ENCODE assay signal across 14 cellular contexts in the genomic region with DNA sequence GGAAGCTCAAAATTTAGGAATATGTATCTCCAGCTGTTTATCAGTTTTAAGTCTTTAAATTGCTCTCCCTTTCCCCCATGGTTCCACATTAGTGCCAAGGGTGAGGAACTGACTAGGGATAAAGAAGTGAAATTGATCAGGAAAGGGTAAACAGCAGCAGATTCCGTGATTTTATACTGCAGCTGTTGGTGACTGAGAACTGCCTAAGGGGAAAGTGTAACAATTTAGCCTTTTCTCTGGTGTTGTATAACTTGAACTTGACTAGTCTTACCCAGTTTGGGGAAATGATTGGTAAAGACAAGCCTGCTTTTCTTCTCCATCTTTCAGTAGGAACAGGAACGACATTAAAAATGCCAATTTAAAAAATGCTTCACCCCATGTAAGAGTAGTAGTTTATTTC. TPM values are rescaled to one million over a fixed set of nuclear protein-coding genes. Genes with fewer than 3 reads are reported as not detected.
A peak's percentile ranks its signal among the peaks of the same experiment; 100 is the strongest.
DNase-seq lines count a peak whose midpoint lies in the region; TF ChIP-seq lines count a peak whose summit lies in the region.
"Had no signal": no experiment of that assay in that cellular context is flagged by ENCODE, and none has a peak within 500 bp of the region (broad histone marks: within the 10 kb centered on the region; RNA-seq: fewer than 3 reads in every experiment).

No MANE protein-coding gene starts in this region.

- H2BK120ac ChIP-seq in trophoblast cell (ENCODE audit: insufficient read depth, low read length, poor library complexity): no peak overlapping the region

- H3K36me3 ChIP-seq in trophoblast cell (ENCODE audit: control insufficient read depth in 1 of 2, insufficient read depth in 2 of 2, low read length in 2 of 2): no peaks in the 10 kb centered on the region
- H3K36me3 ChIP-seq: esophagus muscularis mucosa had no signal

- H3K4me2 ChIP-seq in trophoblast cell (ENCODE audit: low read length): no peak overlapping the region

- in situ Hi-C loops in SK-MEL-5 (cut with HindIII; ENCODE audit: low pct_unique_long_range_greater_than_20kb, low sequenced_read_pairs): no loop called here

- H3K9me3 ChIP-seq in trophoblast cell (ENCODE audit: insufficient read depth, low read depth, low read length): no peaks in the 10 kb centered on the region
- H3K9me3 ChIP-seq: esophagus muscularis mucosa had no signal

- no peak overlapping the region for H4K12ac ChIP-seq in trophoblast cell (ENCODE audit: low read depth, low read length)

- H2AK5ac ChIP-seq in trophoblast cell (ENCODE audit: low read length): no peak overlapping the region

- H2BK5ac ChIP-seq in trophoblast cell (ENCODE audit: low read depth, low read length, poor library complexity): no peak overlapping the region

- H2AFZ ChIP-seq in trophoblast cell (ENCODE audit: insufficient read depth, low read length, poor library complexity): no peak overlapping the region

- H3K4me1 ChIP-seq in trophoblast cell (ENCODE audit: control insufficient read depth in 1 of 2, insufficient read depth in 2 of 2, low read length in 2 of 2): no peaks in the 10 kb centered on the region

- no peak overlapping the region for H3K18ac ChIP-seq in trophoblast cell (ENCODE audit: low read length)

- no peak overlapping the region for H4K91ac ChIP-seq in trophoblast cell (ENCODE audit: low read depth, low read length)

- peaks cover 5% of the 10 kb centered on the region for H3K79me1 ChIP-seq in trophoblast cell (ENCODE audit: low read length)

- H2BK12ac ChIP-seq in trophoblast cell (ENCODE audit: low read length): no peak overlapping the region

- no peak overlapping the region for H3K14ac ChIP-seq in trophoblast cell (ENCODE audit: low read length)

- peaks cover 7% of the 10 kb centered on the region for H3K79me2 ChIP-seq in trophoblast cell (ENCODE audit: control insufficient read depth, insufficient read depth, low read length, poor library complexity)

- H3K4ac ChIP-seq in trophoblast cell (ENCODE audit: low read depth, low read length): peak overlapping the region; percentile 46

- no peak for TF ChIP-seq CTCF in fibroblast of pulmonary artery (IDR thresholded peaks at IDR 0.05; ENCODE audit: low read length, missing control alignments)

- H3K4me3 ChIP-seq in fibroblast of pulmonary artery (replicated peaks; ENCODE audit: low read depth, low read length) (peak overlapping the region; percentile 95), trophoblast cell (ENCODE audit: low read depth, low read length) (no peak overlapping the region)
- H3K4me3 ChIP-seq: esophagus muscularis mucosa had no signal

- peak; percentile 15 for DNase-seq in EH (ENCODE audit: low read depth)
- peak; percentile 29 for DNase-seq in SK-MEL-5 (ENCODE audit: low read depth, low spot score)
- no peak for DNase-seq in fibroblast of pulmonary artery (ENCODE audit: low read depth)
- DNase-seq in trophoblast cell: no peak
- no peak for DNase-seq in Kasumi-1 (lab: John Stamatoyannopoulos, UW)
- DNase-seq in NCI-H345 (lab: John Stamatoyannopoulos, UW): no peak
- DNase-seq in cerebellar nuclear complex (lab: John Stamatoyannopoulos, UW): no peak
- no peak for DNase-seq in stimulated activated naive CD4-positive, alpha-beta T cell treated with Interleukin-2 at 50 U/mL for 16 hours (lab: John Stamatoyannopoulos, UW)
- DNase-seq: activated CD8-positive, alpha-beta memory T cell treated with anti-CD3 and anti-CD28 coated beads, Interleukin-2, amount 50 U/mL, for 48 hours; DMS53; NCI-H1105; posterior cingulate gyrus; SW 1271 had no signal

- H3K9ac ChIP-seq in trophoblast cell (ENCODE audit: low read length): no peak overlapping the region

- no peak overlapping the region for H4K8ac ChIP-seq in trophoblast cell (ENCODE audit: low read depth, low read length)

- no peaks in the 10 kb centered on the region for H3K27me3 ChIP-seq in trophoblast cell (ENCODE audit: insufficient read depth, low read length)
- H3K27me3 ChIP-seq: esophagus muscularis mucosa had no signal

- H3K23ac ChIP-seq in trophoblast cell (ENCODE audit: low read length): no peak overlapping the region

- no peak overlapping the region for H3K27ac ChIP-seq in trophoblast cell (ENCODE audit: low read depth, low read length)

- no CpG with 5 or more reads among the region's 2 CpGs for WGBS in trophoblast cell (ENCODE audit: extremely low coverage, insufficient coverage, insufficient read length)

RNA-seq across cellular contexts. Expression of gene SPRED1, which starts 5.0 kb away (rescaled TPM):
- 51.0 and 51.3 TPM in 2 replicates for total RNA-seq in SK-MEL-5 (2014; rRNA removed; shearing (Covaris generic))
- polyA plus RNA-seq in SK-MEL-5 (2015; cell fraction: cytosol; rRNA removed): 28.7 and 37.5 TPM in 2 replicates
- 23.9 and 26.4 TPM in 2 replicates for polyA plus RNA-seq in SK-MEL-5 (2015; cell fraction: nucleus; rRNA removed)
- polyA plus RNA-seq in trophoblast cell (2013): 4.4 and 4.5 TPM in 2 replicates

Comparison
In these comparisons a context has a peak if more than half of its experiments do, and no peak if none do; other contexts are left out.
1. DNase-seq: peak in EH (single experiment) and SK-MEL-5 (single experiment); none in fibroblast of pulmonary artery (single experiment), trophoblast cell (0 of 2), Kasumi-1 (0 of 2), NCI-H345 (single experiment), cerebellar nuclear complex (0 of 2) and stimulated activated naive CD4-positive, alpha-beta T cell treated with Interleukin-2 at 50 U/mL for 16 hours (single experiment).